In genomic region chr16:22274916-22275315, GRCh38 we compare ENCODE assay signal across 11 cellular contexts.
"Had no signal": no experiment of that assay in that cellular context is flagged by ENCODE, and none has a peak within 500 bp of the region (broad histone marks: within the 10 kb centered on the region; RNA-seq: fewer than 3 reads in every experiment).

No MANE protein-coding gene starts in this region.

- H3K4me2 ChIP-seq: GM23338 had no signal

- H2AFZ ChIP-seq: GM23248, GM23338 had no signal

- H3K27ac ChIP-seq: GM23248 had no signal

- H3K9ac ChIP-seq: GM23248 had no signal

- H3K4me3 ChIP-seq: GM23248, GM23338, HAP-1 had no signal

- ATAC-seq: GM23338, HCT116 had no signal

- FAIRE-seq: H1, H54 had no signal

- DNase-seq: GM23248, GOT3, H7, H9, HCEC 1CT, HFFc6 had no signal

- H3K9me3 ChIP-seq: HAP-1 had no signal

- H3K4me1 ChIP-seq: HAP-1 had no signal
